ENCODE assay signal across 11 cellular contexts in genomic region chr1:10528066-10529014, GRCh38. TPM values are rescaled to one million over a fixed set of nuclear protein-coding genes. Genes with fewer than 3 reads are reported as not detected.
DNase-seq lines count a peak whose midpoint lies in the region; ATAC-seq, FAIRE-seq and TF ChIP-seq lines count a peak whose summit lies in the region.
"Had no signal": no experiment of that assay in that cellular context is flagged by ENCODE, and none has a peak within 500 bp of the region (broad histone marks: within the 10 kb centered on the region; RNA-seq: fewer than 3 reads in every experiment).

No MANE protein-coding gene starts in this region.

- CTCF ChIA-PET in naive thymus-derived CD4-positive, alpha-beta T cell (lab: Charles Lee): interaction anchor here (0.6 to 1.0 kb wide), 2 partner anchors 21 to 52 kb away, joined by 3 to 4 read pairs; no protein-coding TSS in a partner anchor

- 46 to 50% methylated on average over 13 of the region's 13 CpGs for WGBS in upper lobe of left lung, 2 donors

- TF ChIP-seq EP300 in upper lobe of left lung (IDR thresholded peaks at IDR 0.05): peak in 1 of 4 donors; percentile 27

- no peak overlapping the region for H2AFZ ChIP-seq in Karpas-422 (ENCODE audit: low read length)

- FAIRE-seq in bronchial epithelial cell (lab: Jason Lieb, UNC): peak; percentile 82

- H3K4me2 ChIP-seq in Karpas-422 (ENCODE audit: low read depth, low read length, poor library complexity, severe bottlenecking): no peak overlapping the region

- no peak for TF ChIP-seq POLR2A in upper lobe of left lung (IDR thresholded peaks at IDR 0.05)

- no peak overlapping the region for H3K4me3 Mint-ChIP-seq in naive thymus-derived CD4-positive, alpha-beta T cell
- H3K4me3 Mint-ChIP-seq: stimulated activated naive CD8-positive, alpha-beta T cell treated with anti-CD3 and anti-CD28 coated beads, Interleukin-15, Interleukin-2, amounts not matched to agents 100 ng/mL and 50 ng/mL, for 24 hours had no signal

- peaks cover 7 to 48% (median 31%) of the 10 kb centered on the region in 7 donors for H3K4me1 Mint-ChIP-seq in naive thymus-derived CD4-positive, alpha-beta T cell

- H3K36me3 Mint-ChIP-seq in naive thymus-derived CD4-positive, alpha-beta T cell: peaks cover 0 to 14% (median 5%) of the 10 kb centered on the region in 5 donors

- no peaks in the 10 kb centered on the region for H3K27me3 Mint-ChIP-seq in naive thymus-derived CD4-positive, alpha-beta T cell
- H3K27me3 Mint-ChIP-seq: stimulated activated naive CD8-positive, alpha-beta T cell treated with anti-CD3 and anti-CD28 coated beads, Interleukin-15, Interleukin-2, amounts not matched to agents 100 ng/mL and 50 ng/mL, for 24 hours had no signal

- no peaks in the 10 kb centered on the region for H3K9me3 Mint-ChIP-seq in naive thymus-derived CD4-positive, alpha-beta T cell
- H3K9me3 Mint-ChIP-seq: stimulated activated naive CD8-positive, alpha-beta T cell treated with anti-CD3 and anti-CD28 coated beads, Interleukin-15, Interleukin-2, amounts not matched to agents 100 ng/mL and 50 ng/mL, for 24 hours had no signal

- H3K9me2 ChIP-seq in Karpas-422 (replicated peaks; ENCODE audit: insufficient read depth, low read length): no peaks in the 10 kb centered on the region

- peak; percentile 50 for DNase-seq in DMS 273 (lab: John Stamatoyannopoulos, UW; ENCODE audit: unreplicated experiment)
- DNase-seq in DMS 273 treated with DMSO at 0.1 percent for 48 hours (lab: John Stamatoyannopoulos, UW): no peak
- DNase-seq in bronchial epithelial cell (ENCODE audit: low read depth): peak; percentile 94
- DNase-seq in left kidney (ENCODE audit: low read depth, low spot score): peak; percentile 71
- DNase-seq in upper lobe of left lung: no peak
- DNase-seq in naive thymus-derived CD4-positive, alpha-beta T cell: no peak
- no peak for DNase-seq in Karpas-422
- DNase-seq: activated T-cell treated with anti-CD3 and anti-CD28 coated beads, Interleukin-2, amount 50 U/mL, for 1 hour had no signal

- H3K27ac ChIP-seq in upper lobe of left lung (peak overlapping the region; percentile 2 to 68 (median 63)), Karpas-422 (ENCODE audit: low read length) (no peak overlapping the region)
- no peak overlapping the region for H3K27ac ChIP-seq in naive thymus-derived CD4-positive, alpha-beta T cell (ENCODE audit: low read depth, low read length)
- H3K27ac ChIP-seq: 22Rv1 had no signal

- H3K36me3 ChIP-seq in bronchial epithelial cell (ENCODE audit: control insufficient read depth, insufficient read depth, low read length) (no peaks in the 10 kb centered on the region), upper lobe of left lung (no peaks in the 10 kb centered on the region), Karpas-422 (ENCODE audit: insufficient read depth, low read length) (no peaks in the 10 kb centered on the region)
- H3K36me3 ChIP-seq in naive thymus-derived CD4-positive, alpha-beta T cell (ENCODE audit: control insufficient read depth in 2 of 3, insufficient read depth in 3 of 3, low read length in 3 of 3): no peaks in the 10 kb centered on the region

- TF ChIP-seq CTCF in bronchial epithelial cell (IDR thresholded peaks at IDR 0.05; ENCODE audit: insufficient read depth, low read length, severe bottlenecking) (no peak), upper lobe of left lung (IDR thresholded peaks at IDR 0.05) (no peak)

- no peak overlapping the region for H3K9ac ChIP-seq in Karpas-422 (ENCODE audit: low read length)

- POLR2A ChIA-PET in naive thymus-derived CD4-positive, alpha-beta T cell (lab: Charles Lee): interaction anchor here (0.6 kb wide), 1 partner anchor 21 kb away, joined by 3 read pairs; no protein-coding TSS in a partner anchor

- ATAC-seq in upper lobe of left lung (ENCODE audit: low FRiP score in 2 of 2): peak; percentile 62 to 92
- no peak for ATAC-seq in GM18873 (IDR thresholded peaks at IDR 0.05; ENCODE audit: low FRiP score, unreplicated experiment)
- ATAC-seq in naive thymus-derived CD4-positive, alpha-beta T cell: no peak

- peaks cover 80% of the 10 kb centered on the region for H3K79me2 ChIP-seq in Karpas-422 (ENCODE audit: low read length)

- peaks cover 28 to 47% (median 38%) of the 10 kb centered on the region in 4 donors for H3K4me1 ChIP-seq in upper lobe of left lung
- peaks cover 0 to 10% of the 10 kb centered on the region in 2 donors for H3K4me1 ChIP-seq in naive thymus-derived CD4-positive, alpha-beta T cell (ENCODE audit: control insufficient read depth in 2 of 2, insufficient read depth in 2 of 2, low read length in 2 of 2)
- H3K4me1 ChIP-seq in Karpas-422 (ENCODE audit: low read length): no peaks in the 10 kb centered on the region

- no peaks in the 10 kb centered on the region for H4K20me1 ChIP-seq in Karpas-422 (ENCODE audit: insufficient read depth, low read depth, low read length)

- no peak overlapping the region for H3K27ac Mint-ChIP-seq in naive thymus-derived CD4-positive, alpha-beta T cell
- H3K27ac Mint-ChIP-seq: stimulated activated naive CD8-positive, alpha-beta T cell treated with anti-CD3 and anti-CD28 coated beads, Interleukin-15, Interleukin-2, amounts not matched to agents 100 ng/mL and 50 ng/mL, for 24 hours had no signal

- H3K4me3 ChIP-seq in bronchial epithelial cell (ENCODE audit: low read depth, low read length) (no peak overlapping the region), upper lobe of left lung (no peak overlapping the region), Karpas-422 (ENCODE audit: low read length) (no peak overlapping the region)
- H3K4me3 ChIP-seq in naive thymus-derived CD4-positive, alpha-beta T cell (ENCODE audit: low read length): no peak overlapping the region

- intact Hi-C loops in naive thymus-derived CD4-positive, alpha-beta T cell (cut with micrococcal nuclease): no loop called here

- H3K9me3 ChIP-seq in upper lobe of left lung (no peaks in the 10 kb centered on the region), Karpas-422 (ENCODE audit: low read length) (no peaks in the 10 kb centered on the region)
- H3K9me3 ChIP-seq in naive thymus-derived CD4-positive, alpha-beta T cell (ENCODE audit: control insufficient read depth in 2 of 3, low read length in 3 of 3): no peaks in the 10 kb centered on the region

- H3K27me3 ChIP-seq in bronchial epithelial cell (ENCODE audit: control insufficient read depth, insufficient read depth, low read length) (no peaks in the 10 kb centered on the region), upper lobe of left lung (no peaks in the 10 kb centered on the region), Karpas-422 (ENCODE audit: low read length) (no peaks in the 10 kb centered on the region)
- no peaks in the 10 kb centered on the region for H3K27me3 ChIP-seq in naive thymus-derived CD4-positive, alpha-beta T cell (ENCODE audit: control insufficient read depth in 2 of 2, insufficient read depth in 2 of 2, low read length in 2 of 2)

RNA-seq across cellular contexts. Expression of gene PEX14, which starts 53.6 kb away (rescaled TPM):
- 8.7 and 14.2 TPM in 2 replicates for total RNA-seq in bronchial epithelial cell
- 10 to 100 TPM; 21.2 to 43.0 (median 29.9) TPM for total RNA-seq in upper lobe of left lung
- 10 to 100 TPM; 20.9 to 27.8 (median 22.0) TPM for total RNA-seq in naive thymus-derived CD4-positive, alpha-beta T cell
- polyA plus RNA-seq in naive thymus-derived CD4-positive, alpha-beta T cell: 1 to 10 TPM; 3.6 to 6.8 TPM
- total RNA-seq in Karpas-422 (2014; rRNA removed; shearing (Covaris generic); ENCODE audit: low replicate concordance): 9.1 and 11.0 TPM in 2 replicates

RNA-seq across cellular contexts. Expression of gene DFFA, which starts 56.0 kb away (rescaled TPM):
- total RNA-seq in bronchial epithelial cell (46.7 and 55.5 TPM in 2 replicates), upper lobe of left lung (10 to 100 TPM; 15.8 to 37.2 (median 22.9) TPM)
- total RNA-seq in naive thymus-derived CD4-positive, alpha-beta T cell: 10 to 100 TPM; 13.5 to 36.0 (median 23.4) TPM
- 10 to 100 TPM; 16.5 to 36.7 TPM for polyA plus RNA-seq in naive thymus-derived CD4-positive, alpha-beta T cell
- total RNA-seq in Karpas-422 (2014; rRNA removed; shearing (Covaris generic); ENCODE audit: low replicate concordance): 42.9 and 61.9 TPM in 2 replicates

Comparison
In these comparisons a context has a peak if more than half of its experiments do, and no peak if none do; other contexts are left out.
1. DNase-seq: peak in DMS 273 (single experiment), bronchial epithelial cell (single experiment) and left kidney (single experiment); none in DMS 273 treated with DMSO at 0.1 percent for 48 hours (single experiment), upper lobe of left lung (0 of 2), naive thymus-derived CD4-positive, alpha-beta T cell (0 of 9) and Karpas-422 (single experiment).
2. ATAC-seq: peak in upper lobe of left lung (2 of 2); none in GM18873 (single experiment) and naive thymus-derived CD4-positive, alpha-beta T cell (single experiment).
3. H3K27ac ChIP-seq: peak in upper lobe of left lung (4 of 4); none in naive thymus-derived CD4-positive, alpha-beta T cell (single experiment) and Karpas-422 (single experiment).